Comparison of ENCODE assay signal across 12 cellular contexts in the genomic region with DNA sequence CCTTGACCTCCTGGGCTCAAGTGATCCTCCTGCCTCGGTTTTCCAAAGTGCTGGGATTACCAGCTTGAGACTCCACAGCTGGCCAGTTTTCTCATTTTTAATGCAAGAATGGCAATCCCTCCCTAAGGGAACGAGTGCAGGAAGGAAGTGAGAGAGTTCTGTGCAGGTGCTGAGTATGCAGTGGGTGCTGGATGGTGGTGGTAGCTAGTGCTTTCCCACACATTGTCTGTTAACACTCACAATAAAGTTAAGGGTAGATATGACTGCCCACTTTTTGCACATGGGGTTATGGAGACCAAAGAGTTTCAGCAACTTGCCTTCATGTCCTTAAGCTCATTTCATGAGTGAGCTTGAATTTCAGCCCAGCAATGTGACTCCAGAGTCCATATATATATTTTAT. TPM values are rescaled to one million over a fixed set of nuclear protein-coding genes. Genes with fewer than 3 reads are reported as not detected.
A peak's percentile ranks its signal among the peaks of the same experiment; 100 is the strongest.
DNase-seq lines count a peak whose midpoint lies in the region; ATAC-seq and TF ChIP-seq lines count a peak whose summit lies in the region.
"Had no signal": no experiment of that assay in that cellular context is flagged by ENCODE, and none has a peak within 500 bp of the region (broad histone marks: within the 10 kb centered on the region; RNA-seq: fewer than 3 reads in every experiment).

No MANE protein-coding gene starts in this region.

- peak overlapping the region; percentile 70 for H3K4me3 ChIP-seq in OCI-LY3 (ENCODE audit: low read length)
- H3K4me3 ChIP-seq in A673 (ENCODE audit: low read depth, low read length, poor library complexity, severe bottlenecking): no peak overlapping the region
- H3K4me3 ChIP-seq: spleen had no signal

- no peaks in the 10 kb centered on the region for H3K79me2 ChIP-seq in OCI-LY3 (ENCODE audit: low read length)

- H3K27ac Mint-ChIP-seq in effector memory CD8-positive, alpha-beta T cell: peak overlapping the region in 1 of 2 donors; percentile 75
- no peak overlapping the region for H3K27ac Mint-ChIP-seq in activated naive CD8-positive, alpha-beta T cell treated with anti-CD3 and anti-CD28 coated beads for 36 hours

- BruUV-seq in A673 (replicated peaks; lab: Mats Ljungman, UMichigan): no TSS peak

- H3K9me3 ChIP-seq in OCI-LY3 (ENCODE audit: insufficient read depth, low read length): no peaks in the 10 kb centered on the region
- H3K9me3 ChIP-seq in A673 (ENCODE audit: low read depth, low read length, poor library complexity, severe bottlenecking): no peaks in the 10 kb centered on the region
- H3K9me3 ChIP-seq: spleen had no signal

- DNase-seq in GM10248 (ENCODE audit: extremely low spot score): peak; percentile 62
- DNase-seq in NCI-H345 treated with DMSO at 0.1 percent for 48 hours (lab: John Stamatoyannopoulos, UW; ENCODE audit: unreplicated experiment): no peak
- DNase-seq in effector memory CD8-positive, alpha-beta T cell: no peak
- no peak for DNase-seq in activated naive CD8-positive, alpha-beta T cell treated with anti-CD3 and anti-CD28 coated beads for 36 hours
- DNase-seq in A673 (ENCODE audit: low spot score): no peak
- DNase-seq: NCI-H2171 treated with DMSO at 0.1 percent for 48 hours, SHP77, spleen had no signal

- no peak overlapping the region for H3K4me3 Mint-ChIP-seq in effector memory CD8-positive, alpha-beta T cell
- H3K4me3 Mint-ChIP-seq in activated naive CD8-positive, alpha-beta T cell treated with anti-CD3 and anti-CD28 coated beads for 36 hours: no peak overlapping the region
- H3K4me3 Mint-ChIP-seq: neural crest cell had no signal

- H3K27me3 ChIP-seq in OCI-LY3 (ENCODE audit: low read depth, low read length) (no peaks in the 10 kb centered on the region), A673 (replicated peaks; ENCODE audit: insufficient read depth, low read depth, low read length, poor library complexity) (no peaks in the 10 kb centered on the region)
- H3K27me3 ChIP-seq: spleen had no signal

- no peak for TF ChIP-seq CTCF in GM10248 (IDR thresholded peaks at IDR 0.05; ENCODE audit: control extremely low read depth, extremely low read depth, low read depth, missing control alignments)
- TF ChIP-seq CTCF in OCI-LY3 (IDR thresholded peaks at IDR 0.05; ENCODE audit: low read depth, low read length): no peak
- TF ChIP-seq CTCF in A673 (conservative IDR thresholded peaks at IDR 0.05; ENCODE audit: low read depth, low read length): no peak

- H3K4me1 ChIP-seq in OCI-LY3 (ENCODE audit: low read length): peaks cover 26% of the 10 kb centered on the region
- no peaks in the 10 kb centered on the region for H3K4me1 ChIP-seq in A673 (ENCODE audit: insufficient read depth, low read length, poor library complexity, severe bottlenecking)

- H3K27me3 Mint-ChIP-seq in effector memory CD8-positive, alpha-beta T cell: no peaks in the 10 kb centered on the region
- no peaks in the 10 kb centered on the region for H3K27me3 Mint-ChIP-seq in activated naive CD8-positive, alpha-beta T cell treated with anti-CD3 and anti-CD28 coated beads for 36 hours

- peak; percentile 31 for ATAC-seq in GM19372 (IDR thresholded peaks at IDR 0.05; ENCODE audit: low read depth, unreplicated experiment)
- ATAC-seq in HG02884 (IDR thresholded peaks at IDR 0.05; ENCODE audit: unreplicated experiment): peak; percentile 60
- ATAC-seq in effector memory CD8-positive, alpha-beta T cell (replicated peaks): no peak

- intact Hi-C loops in A673 (cut with micrococcal nuclease; ENCODE audit: unreplicated experiment): no loop called here

- peak overlapping the region; percentile 61 for H3K9ac ChIP-seq in OCI-LY3 (ENCODE audit: low read length)

- no peaks in the 10 kb centered on the region for H4K20me1 ChIP-seq in OCI-LY3 (ENCODE audit: insufficient read depth, low read length)

- H3K27ac ChIP-seq in OCI-LY3 (ENCODE audit: low read length) (peak overlapping the region; percentile 94), A673 (ENCODE audit: low read depth, low read length, poor library complexity, severe bottlenecking) (no peak overlapping the region)
- H3K27ac ChIP-seq: spleen had no signal

- peak overlapping the region; percentile 97 for H3K4me2 ChIP-seq in OCI-LY3 (ENCODE audit: low read length)

- peaks cover 14 to 22% of the 10 kb centered on the region in 2 donors for H3K4me1 Mint-ChIP-seq in effector memory CD8-positive, alpha-beta T cell (ENCODE audit: low read depth in 2 of 2)
- H3K4me1 Mint-ChIP-seq in activated naive CD8-positive, alpha-beta T cell treated with anti-CD3 and anti-CD28 coated beads for 36 hours: peaks cover 5% of the 10 kb centered on the region

- POLR2A ChIA-PET in GM10248 (lab: Yijun Ruan, JAX) (no interaction called here), A673 (lab: Charles Lee; ENCODE audit: low non-redundant PET) (interaction anchor here (0.7 kb wide), 1 partner anchor 1753 kb away, joined by 4 read pairs; no protein-coding TSS in a partner anchor)

- H2AFZ ChIP-seq in OCI-LY3 (ENCODE audit: low read depth, low read length): no peak overlapping the region

- H3K36me3 Mint-ChIP-seq in effector memory CD8-positive, alpha-beta T cell (ENCODE audit: insufficient read depth): peaks cover 4% of the 10 kb centered on the region
- no peaks in the 10 kb centered on the region for H3K36me3 Mint-ChIP-seq in activated naive CD8-positive, alpha-beta T cell treated with anti-CD3 and anti-CD28 coated beads for 36 hours

- H3K36me3 ChIP-seq in OCI-LY3 (replicated peaks; ENCODE audit: low read depth, low read length) (no peaks in the 10 kb centered on the region), A673 (ENCODE audit: insufficient read depth, low read length, poor library complexity, severe bottlenecking) (no peaks in the 10 kb centered on the region)
- H3K36me3 ChIP-seq: spleen had no signal

- no peaks in the 10 kb centered on the region for H3K9me3 Mint-ChIP-seq in effector memory CD8-positive, alpha-beta T cell
- H3K9me3 Mint-ChIP-seq in activated naive CD8-positive, alpha-beta T cell treated with anti-CD3 and anti-CD28 coated beads for 36 hours: no peaks in the 10 kb centered on the region
- H3K9me3 Mint-ChIP-seq: neural crest cell had no signal

- CTCF ChIA-PET in GM10248 (lab: Yijun Ruan, JAX) (interaction anchor here (0.8 to 10.1 kb wide), 8 partner anchors 8 to 229 kb away, joined by 3 to 103 read pairs (median 4); partner anchors contain the start of gene RGS9), A673 (lab: Charles Lee) (no interaction called here)

RNA-seq across cellular contexts. Expression of gene RGS9, which starts 18.5 kb away (rescaled TPM):
- total RNA-seq in activated naive CD8-positive, alpha-beta T cell treated with anti-CD3 and anti-CD28 coated beads for 36 hours: 1 to 10 TPM; 1.2 TPM
- total RNA-seq in A673 (2021): 1.8 and 2.8 TPM in 2 replicates
